ENCODE assay signal across 9 cellular contexts in the genomic region with DNA sequence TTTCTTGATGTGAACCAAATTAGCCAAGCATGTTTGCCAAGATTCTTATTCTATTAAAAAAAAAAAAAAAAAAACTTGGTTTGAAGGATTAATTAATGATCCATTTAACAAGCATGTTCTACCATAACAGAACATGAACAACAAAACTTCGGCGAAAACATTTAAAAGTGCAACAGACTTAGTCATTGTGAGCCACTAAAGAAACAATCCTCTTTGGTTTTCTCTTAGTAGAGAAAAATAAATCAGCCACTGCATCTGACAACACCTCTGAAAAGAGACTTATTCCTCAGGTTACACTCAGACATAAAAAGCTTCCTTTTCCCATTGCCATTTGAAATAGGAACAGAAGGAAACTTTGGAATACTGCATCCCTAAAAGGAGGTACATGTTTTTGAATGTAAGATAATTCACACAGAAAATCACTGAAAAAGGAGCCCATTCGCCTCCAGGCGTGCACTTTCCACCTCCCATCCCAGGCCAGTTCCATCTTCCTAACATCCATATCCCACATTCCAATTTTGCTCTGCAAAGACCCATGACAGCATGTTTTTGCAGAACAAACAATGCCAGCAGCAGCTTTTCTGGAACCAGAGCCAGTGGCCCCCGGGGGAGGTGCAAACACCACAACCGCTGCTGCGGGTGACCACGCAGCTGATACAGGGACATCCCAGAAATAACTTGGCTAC.
DNase-seq lines count a peak whose midpoint lies in the region; ATAC-seq and TF ChIP-seq lines count a peak whose summit lies in the region.
"Had no signal": no experiment of that assay in that cellular context is flagged by ENCODE, and none has a peak within 500 bp of the region (broad histone marks: within the 10 kb centered on the region; RNA-seq: fewer than 3 reads in every experiment).

No MANE protein-coding gene starts in this region.

- peak overlapping the region in 1 of 2 donors; percentile 43 for H3K27ac ChIP-seq in lung (ENCODE audit: low read depth in 1 of 2, low read length in 1 of 2)

- H3K4me3 ChIP-seq in lung: no peak overlapping the region

- POLR2A ChIA-PET in GM10248 (lab: Yijun Ruan, JAX): interaction anchor here (0.6 kb wide), 1 partner anchor 47 kb away, joined by 3 read pairs; no protein-coding TSS in a partner anchor

- 67 to 91% methylated on average over 8 of the region's 8 CpGs for WGBS in lung, 2 donors

- H3K4me3 Mint-ChIP-seq in activated CD8-positive, alpha-beta memory T cell treated with anti-CD3 and anti-CD28 coated beads, Interleukin-2, amount 10 ng/mL, durations not matched to agents 7 days and 5 days: no peak overlapping the region
- peak overlapping the region; percentile 5 for H3K4me3 Mint-ChIP-seq in chondrocyte (ENCODE audit: unreplicated experiment)
- H3K4me3 Mint-ChIP-seq in type B pancreatic cell: no peak overlapping the region

- peaks cover 42% of the 10 kb centered on the region for H3K4me1 Mint-ChIP-seq in activated CD8-positive, alpha-beta memory T cell treated with anti-CD3 and anti-CD28 coated beads, Interleukin-2, amount 10 ng/mL, durations not matched to agents 7 days and 5 days
- peaks cover 71% of the 10 kb centered on the region for H3K4me1 Mint-ChIP-seq in chondrocyte (ENCODE audit: low read depth)
- H3K4me1 Mint-ChIP-seq in type B pancreatic cell (ENCODE audit: unreplicated experiment): peaks cover 45% of the 10 kb centered on the region

- ATAC-seq in activated CD8-positive, alpha-beta memory T cell treated with anti-CD3 and anti-CD28 coated beads, Interleukin-2, amount 10 ng/mL, durations not matched to agents 7 days and 5 days: no peak
- ATAC-seq in lung (ENCODE audit: insufficient read depth, low FRiP score): no peak

- no peaks in the 10 kb centered on the region for H3K27me3 Mint-ChIP-seq in activated CD8-positive, alpha-beta memory T cell treated with anti-CD3 and anti-CD28 coated beads, Interleukin-2, amount 10 ng/mL, durations not matched to agents 7 days and 5 days
- H3K27me3 Mint-ChIP-seq in chondrocyte (ENCODE audit: low read depth): no peaks in the 10 kb centered on the region
- no peaks in the 10 kb centered on the region for H3K27me3 Mint-ChIP-seq in type B pancreatic cell

- no peaks in the 10 kb centered on the region for H3K9me3 ChIP-seq in lung (ENCODE audit: control insufficient read depth in 2 of 2, insufficient read depth in 1 of 2, low read length in 1 of 2)
- H3K9me3 ChIP-seq: BE2C had no signal

- CTCF ChIA-PET in activated CD8-positive, alpha-beta memory T cell treated with anti-CD3 and anti-CD28 coated beads, Interleukin-2, amount 10 ng/mL, durations not matched to agents 7 days and 5 days (lab: Charles Lee): interaction anchor here (0.6 to 2.4 kb wide), 4 partner anchors 31 to 107 kb away, joined by 3 to 12 read pairs (median 4); no protein-coding TSS in a partner anchor
- CTCF ChIA-PET in GM10248 (lab: Yijun Ruan, JAX): interaction anchor here (10.4 kb wide), 1 partner anchor 105 kb away, joined by 337 read pairs; no protein-coding TSS in a partner anchor

- H3K27me3 ChIP-seq in lung (ENCODE audit: control insufficient read depth, insufficient read depth): no peaks in the 10 kb centered on the region
- H3K27me3 ChIP-seq: BE2C had no signal

- H3K4me1 ChIP-seq in lung (ENCODE audit: control insufficient read depth in 2 of 2, insufficient read depth in 2 of 2, low read length in 2 of 2): peaks cover 2 to 16% of the 10 kb centered on the region in 2 donors
- H3K4me1 ChIP-seq: BE2C had no signal

- H3K36me3 ChIP-seq in lung (ENCODE audit: control insufficient read depth in 2 of 2, insufficient read depth in 2 of 2, low read length in 2 of 2): peaks cover 3 to 27% of the 10 kb centered on the region in 2 donors

- DNase-seq in activated CD8-positive, alpha-beta memory T cell treated with anti-CD3 and anti-CD28 coated beads, Interleukin-2, amount 10 ng/mL, durations not matched to agents 7 days and 5 days: no peak
- DNase-seq in activated CD8-positive, alpha-beta memory T cell treated with anti-CD3 and anti-CD28 coated beads for 24 hours: no peak
- no peak for DNase-seq in chondrocyte (ENCODE audit: low spot score)
- DNase-seq in lung (ENCODE audit: low spot score): peak; percentile 31
- no peak for DNase-seq in type B pancreatic cell (ENCODE audit: extremely low spot score, unreplicated experiment)
- DNase-seq in GM10248 (ENCODE audit: extremely low spot score): no peak
- DNase-seq in activated gamma-delta T cell treated with Interleukin-2 at 50 U/mL for 16 hours: no peak
- no peak for DNase-seq in middle frontal gyrus (ENCODE audit: extremely low spot score, low spot score)
- DNase-seq: BE2C had no signal

- no peaks in the 10 kb centered on the region for H3K9me3 Mint-ChIP-seq in activated CD8-positive, alpha-beta memory T cell treated with anti-CD3 and anti-CD28 coated beads, Interleukin-2, amount 10 ng/mL, durations not matched to agents 7 days and 5 days (ENCODE audit: low read depth)
- no peaks in the 10 kb centered on the region for H3K9me3 Mint-ChIP-seq in chondrocyte (ENCODE audit: low read depth)
- no peaks in the 10 kb centered on the region for H3K9me3 Mint-ChIP-seq in type B pancreatic cell

- H3K36me3 Mint-ChIP-seq in activated CD8-positive, alpha-beta memory T cell treated with anti-CD3 and anti-CD28 coated beads, Interleukin-2, amount 10 ng/mL, durations not matched to agents 7 days and 5 days: peaks cover 48% of the 10 kb centered on the region
- H3K36me3 Mint-ChIP-seq in chondrocyte (ENCODE audit: low read depth): peaks cover 18% of the 10 kb centered on the region
- peaks cover 50% of the 10 kb centered on the region for H3K36me3 Mint-ChIP-seq in type B pancreatic cell

- TF ChIP-seq CTCF in chondrocyte (IDR thresholded peaks at IDR 0.05) (no peak), lung (IDR thresholded peaks at IDR 0.05; ENCODE audit: control extremely low read depth, extremely low read depth) (no peak), type B pancreatic cell (conservative IDR thresholded peaks at IDR 0.05) (no peak), GM10248 (IDR thresholded peaks at IDR 0.05; ENCODE audit: control extremely low read depth, extremely low read depth, low read depth, missing control alignments) (no peak)

- H3K27ac Mint-ChIP-seq in activated CD8-positive, alpha-beta memory T cell treated with anti-CD3 and anti-CD28 coated beads, Interleukin-2, amount 10 ng/mL, durations not matched to agents 7 days and 5 days: peak overlapping the region; percentile 6
- H3K27ac Mint-ChIP-seq in chondrocyte (ENCODE audit: unreplicated experiment) (peak overlapping the region; percentile 93), type B pancreatic cell (peak overlapping the region; percentile 68)

Comparison
In these comparisons a context has a peak if more than half of its experiments do, and no peak if none do; other contexts are left out.
1. H3K27ac Mint-ChIP-seq: peak in every context shown above with its lines; median percentile 93 in chondrocyte; 68 in type B pancreatic cell; 6 in activated CD8-positive, alpha-beta memory T cell treated with anti-CD3 and anti-CD28 coated beads, Interleukin-2, amount 10 ng/mL, durations not matched to agents 7 days and 5 days.